10 cellular contexts compared by ENCODE assay signal in the genomic region with DNA sequence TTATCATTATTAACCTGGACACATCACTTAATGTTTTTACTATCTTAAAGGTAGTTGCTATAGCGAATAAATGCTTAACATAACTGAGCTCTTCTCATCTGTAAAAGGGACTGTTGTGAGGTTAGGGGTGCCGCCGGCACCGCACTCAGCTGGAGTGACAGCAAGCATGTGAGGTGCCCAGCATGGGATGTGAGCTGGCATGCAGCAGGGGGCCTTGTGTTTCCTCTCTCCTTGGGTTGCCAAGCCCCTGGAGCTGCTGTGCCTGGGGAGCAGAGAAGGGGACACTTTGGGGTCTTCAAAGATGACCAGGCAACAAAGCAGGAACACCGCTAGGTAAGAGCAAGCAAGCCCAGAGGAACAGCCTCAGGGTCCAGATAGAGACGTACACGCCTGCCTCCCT. TPM values are rescaled to one million over a fixed set of nuclear protein-coding genes. Genes with fewer than 3 reads are reported as not detected.
DNase-seq lines count a peak whose midpoint lies in the region; ATAC-seq and TF ChIP-seq lines count a peak whose summit lies in the region.
"Had no signal": no experiment of that assay in that cellular context is flagged by ENCODE, and none has a peak within 500 bp of the region (broad histone marks: within the 10 kb centered on the region; RNA-seq: fewer than 3 reads in every experiment).

No MANE protein-coding gene starts in this region.

- DNase-seq in activated CD8-positive, alpha-beta T cell treated with anti-CD3 and anti-CD28 coated beads for 36 hours = peak; percentile 18
- DNase-seq in right cardiac atrium (peak in 1 of 3 donors; percentile 64), NCI-H2107 treated with DMSO at 0.1 percent for 48 hours (lab: John Stamatoyannopoulos, UW; ENCODE audit: unreplicated experiment) (no peak), SW480 (ENCODE audit: low spot score) (no peak)

- POLR2A ChIA-PET in HEK293 (lab: Yijun Ruan, JAX) = interaction anchor here (1.2 to 1.4 kb wide), 4 partner anchors 14 to 336 kb away, joined by 3 to 5 read pairs (median 4); a partner anchor contains a TSS
- POLR2A ChIA-PET in activated CD8-positive, alpha-beta T cell treated with anti-CD3 and anti-CD28 coated beads for 36 hours (lab: Charles Lee) = interaction anchor here (1.0 to 9.3 kb wide), 4 partner anchors 9 to 42 kb away, joined by 3 to 52 read pairs (median 4); a partner anchor contains a TSS

- H3K27ac Mint-ChIP-seq in activated CD8-positive, alpha-beta T cell treated with anti-CD3 and anti-CD28 coated beads for 36 hours = peak overlapping the region; percentile 84

- ATAC-seq in activated CD8-positive, alpha-beta T cell treated with anti-CD3 and anti-CD28 coated beads for 36 hours = no peak
- ATAC-seq in right cardiac atrium (no peak), GM19023 (IDR thresholded peaks at IDR 0.05; ENCODE audit: unreplicated experiment) (no peak), HG03432 (IDR thresholded peaks at IDR 0.05; ENCODE audit: unreplicated experiment) (no peak)
- ATAC-seq: GM12878 had no signal

- no peaks in the 10 kb centered on the region for H3K9me3 Mint-ChIP-seq in activated CD8-positive, alpha-beta T cell treated with anti-CD3 and anti-CD28 coated beads for 36 hours
- H3K9me3 Mint-ChIP-seq: WTC11 had no signal

- peaks cover 34% of the 10 kb centered on the region for H3K4me1 Mint-ChIP-seq in activated CD8-positive, alpha-beta T cell treated with anti-CD3 and anti-CD28 coated beads for 36 hours (ENCODE audit: low read depth)

- H3K27me3 Mint-ChIP-seq in activated CD8-positive, alpha-beta T cell treated with anti-CD3 and anti-CD28 coated beads for 36 hours = no peaks in the 10 kb centered on the region

- peak overlapping the region; percentile 90 for H3K4me3 Mint-ChIP-seq in activated CD8-positive, alpha-beta T cell treated with anti-CD3 and anti-CD28 coated beads for 36 hours
- H3K4me3 Mint-ChIP-seq: WTC11 had no signal

- peaks cover 0 to 19% of the 10 kb centered on the region in 2 experiments; a peak in 1 of 3 replicates for H3K36me3 ChIP-seq in HEK293 (ENCODE audit: control insufficient read depth in 2 of 2, insufficient read depth in 1 of 2, low read length in 2 of 2)

- H3K4me1 ChIP-seq in HEK293 (ENCODE audit: control insufficient read depth, insufficient read depth, low read length) = peaks cover 18% of the 10 kb centered on the region
- H3K4me1 ChIP-seq in right cardiac atrium (ENCODE audit: control insufficient read depth, insufficient read depth, low read length) = peaks cover 27% of the 10 kb centered on the region

- WGBS in right cardiac atrium = 79% methylated on average over 7 of the region's 7 CpGs

- peaks cover 23% of the 10 kb centered on the region for H3K36me3 Mint-ChIP-seq in activated CD8-positive, alpha-beta T cell treated with anti-CD3 and anti-CD28 coated beads for 36 hours (ENCODE audit: low read depth)
- H3K36me3 Mint-ChIP-seq: WTC11 had no signal

- H3K4me3 ChIP-seq in HEK293 (ENCODE audit: low read depth, low read length) = no peak overlapping the region
- H3K4me3 ChIP-seq in right cardiac atrium (ENCODE audit: low read length) = no peak overlapping the region
- peak overlapping the region in 1 of 7 experiments; percentile 72 for H3K4me3 ChIP-seq in skin epidermis
- H3K4me3 ChIP-seq: GM12878 had no signal

- no peak for TF ChIP-seq CTCF in HEK293 (tag by site-specific recombination; IDR thresholded peaks at IDR 0.05)
- no peak for TF ChIP-seq CTCF in activated CD8-positive, alpha-beta T cell treated with anti-CD3 and anti-CD28 coated beads for 36 hours (IDR thresholded peaks at IDR 0.05)

- intact Hi-C loops in activated CD8-positive, alpha-beta T cell treated with anti-CD3 and anti-CD28 coated beads for 36 hours (cut with micrococcal nuclease) = loop anchor here (5.0 kb wide), 1 partner anchor 540 kb away; a partner anchor contains a TSS
- intact Hi-C loops in right cardiac atrium (cut with DNase I) = no loop called here

- CTCF ChIA-PET in HEK293 (lab: Yijun Ruan, JAX) = interaction anchor here (0.7 to 10.7 kb wide), 5 partner anchors 9 to 26 kb away, joined by 3 to 127 read pairs (median 3); no protein-coding TSS in a partner anchor
- CTCF ChIA-PET in activated CD8-positive, alpha-beta T cell treated with anti-CD3 and anti-CD28 coated beads for 36 hours (lab: Charles Lee) = interaction anchor here (1.2 to 8.9 kb wide), 6 partner anchors 14 to 211 kb away, joined by 3 to 112 read pairs (median 4); a partner anchor contains a TSS

- no peaks in the 10 kb centered on the region for H3K9me3 ChIP-seq in HEK293 (ENCODE audit: control insufficient read depth, insufficient read depth, low read depth, low read length)
- no peaks in the 10 kb centered on the region for H3K9me3 ChIP-seq in right cardiac atrium (ENCODE audit: control insufficient read depth, low read length)

- H3K27ac ChIP-seq in HEK293 (ENCODE audit: extremely low read depth, low read depth, low read length) = no peak overlapping the region; the same call in 1 of the 2 replicates
- peak overlapping the region; percentile 79 for H3K27ac ChIP-seq in right cardiac atrium (ENCODE audit: low read length)
- peak overlapping the region in 18 of 21 experiments; percentile 74 to 99 (median 94) for H3K27ac ChIP-seq in skin epidermis

- no peaks in the 10 kb centered on the region for H3K27me3 ChIP-seq in right cardiac atrium (ENCODE audit: control insufficient read depth, insufficient read depth)

TF ChIP-seq in HEK293, 187 proteins besides CTCF, POLR2A, EP300 and RAD21:
- TF ChIP-seq KLF10 (tag by site-specific recombination; IDR thresholded peaks at IDR 0.05) (no peak), ZBTB7A (tag by site-specific recombination; IDR thresholded peaks at IDR 0.05; ENCODE audit: low read depth) (no peak), ZNF155 (tag by site-specific recombination; IDR thresholded peaks at IDR 0.05) (no peak), ZNF341 (tag by site-specific recombination; IDR thresholded peaks at IDR 0.05; ENCODE audit: low read depth) (0 out of 2 replicates have a peak, but pooled peaks have one; percentile 30), ZIC2 (tag by site-specific recombination; IDR thresholded peaks at IDR 0.05) (peak; percentile 74), ZNF214 (tag by site-specific recombination; IDR thresholded peaks at IDR 0.05; ENCODE audit: borderline replicate concordance) (no peak), ZEB2 (tag by site-specific recombination; IDR thresholded peaks at IDR 0.05) (no peak), BCL11A (tag by site-specific recombination; IDR thresholded peaks at IDR 0.05; ENCODE audit: low read depth) (no peak), ZNF510 (tag by site-specific recombination; IDR thresholded peaks at IDR 0.05; ENCODE audit: insufficient replicate concordance) (no peak), ZNF404 (tag by site-specific recombination; IDR thresholded peaks at IDR 0.05) (no peak), YY2 (tag by site-specific recombination; IDR thresholded peaks at IDR 0.05) (no peak)
- TF ChIP-seq, protein P1, sequence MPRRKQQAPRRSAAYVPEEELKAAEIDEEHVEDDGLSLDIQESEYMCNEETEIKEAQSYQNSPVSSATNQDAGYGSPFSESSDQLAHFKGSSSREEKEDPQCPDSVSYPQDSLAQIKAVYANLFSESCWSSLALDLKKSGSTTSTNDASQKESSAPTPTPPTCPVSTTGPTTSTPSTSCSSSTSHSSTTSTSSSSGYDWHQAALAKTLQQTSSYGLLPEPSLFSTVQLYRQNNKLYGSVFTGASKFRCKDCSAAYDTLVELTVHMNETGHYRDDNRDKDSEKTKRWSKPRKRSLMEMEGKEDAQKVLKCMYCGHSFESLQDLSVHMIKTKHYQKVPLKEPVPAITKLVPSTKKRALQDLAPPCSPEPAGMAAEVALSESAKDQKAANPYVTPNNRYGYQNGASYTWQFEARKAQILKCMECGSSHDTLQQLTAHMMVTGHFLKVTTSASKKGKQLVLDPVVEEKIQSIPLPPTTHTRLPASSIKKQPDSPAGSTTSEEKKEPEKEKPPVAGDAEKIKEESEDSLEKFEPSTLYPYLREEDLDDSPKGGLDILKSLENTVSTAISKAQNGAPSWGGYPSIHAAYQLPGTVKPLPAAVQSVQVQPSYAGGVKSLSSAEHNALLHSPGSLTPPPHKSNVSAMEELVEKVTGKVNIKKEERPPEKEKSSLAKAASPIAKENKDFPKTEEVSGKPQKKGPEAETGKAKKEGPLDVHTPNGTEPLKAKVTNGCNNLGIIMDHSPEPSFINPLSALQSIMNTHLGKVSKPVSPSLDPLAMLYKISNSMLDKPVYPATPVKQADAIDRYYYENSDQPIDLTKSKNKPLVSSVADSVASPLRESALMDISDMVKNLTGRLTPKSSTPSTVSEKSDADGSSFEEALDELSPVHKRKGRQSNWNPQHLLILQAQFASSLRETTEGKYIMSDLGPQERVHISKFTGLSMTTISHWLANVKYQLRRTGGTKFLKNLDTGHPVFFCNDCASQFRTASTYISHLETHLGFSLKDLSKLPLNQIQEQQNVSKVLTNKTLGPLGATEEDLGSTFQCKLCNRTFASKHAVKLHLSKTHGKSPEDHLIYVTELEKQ (tag by site-specific recombination; IDR thresholded peaks at IDR 0.05; ENCODE audit: borderline replicate concordance) = no peak

RNA-seq across cellular contexts. Expression of a gene that starts 2.1 kb away (rescaled TPM):
- 10 to 100 TPM; 20.4 to 20.5 TPM for total RNA-seq in activated CD8-positive, alpha-beta T cell treated with anti-CD3 and anti-CD28 coated beads for 36 hours
- 10 to 100 TPM in 1 of 4 donors, 1 to 10 TPM in 3; 6.0 to 15.1 (median 8.1) TPM for total RNA-seq in right cardiac atrium
- polyA plus RNA-seq in right cardiac atrium = 7.2 TPM

RNA-seq across cellular contexts. Expression of a gene that starts 42.3 kb away (rescaled TPM):
- total RNA-seq in activated CD8-positive, alpha-beta T cell treated with anti-CD3 and anti-CD28 coated beads for 36 hours = 10 to 100 TPM; 74.0 to 76.3 TPM
- total RNA-seq in right cardiac atrium = 10 to 100 TPM; 35.0 to 40.1 (median 39.2) TPM
- 32.7 TPM for polyA plus RNA-seq in right cardiac atrium
